10 cellular contexts compared by ENCODE assay signal in the genomic region with DNA sequence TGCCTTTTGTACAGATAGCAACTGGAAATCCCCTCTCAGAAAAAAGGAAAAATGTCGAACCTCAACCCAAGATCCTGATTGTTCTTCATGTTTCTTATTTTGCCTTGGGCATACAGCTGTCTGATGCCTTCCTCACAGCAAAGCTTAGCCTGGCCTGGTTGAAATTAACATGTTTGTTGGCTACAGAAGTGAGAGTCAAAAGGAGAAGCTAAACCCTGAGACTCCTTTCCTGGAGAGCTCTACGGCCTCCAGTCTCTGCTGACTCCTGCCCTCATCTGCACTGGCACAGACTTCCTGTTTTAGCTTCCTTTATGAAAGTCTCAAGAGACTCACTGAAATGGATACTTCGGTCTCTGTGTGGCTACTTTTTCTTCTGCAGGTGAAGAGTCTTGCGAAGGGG.
A peak's percentile ranks its signal among the peaks of the same experiment; 100 is the strongest.
DNase-seq lines count a peak whose midpoint lies in the region; ATAC-seq, FAIRE-seq and TF ChIP-seq lines count a peak whose summit lies in the region.
"Had no signal": no experiment of that assay in that cellular context is flagged by ENCODE, and none has a peak within 500 bp of the region (broad histone marks: within the 10 kb centered on the region; RNA-seq: fewer than 3 reads in every experiment).

No MANE protein-coding gene starts in this region.

- H3K27me3 ChIP-seq in adrenal gland = no peaks in the 10 kb centered on the region

- TF ChIP-seq CTCF in adrenal gland (IDR thresholded peaks at IDR 0.05) (no peak), foreskin fibroblast (IDR thresholded peaks at IDR 0.05; ENCODE audit: low read depth, low read length) (no peak), kidney (IDR thresholded peaks at IDR 0.05; ENCODE audit: borderline replicate concordance, extremely low read depth, insufficient read depth) (no peak)

- ATAC-seq in GM19463 (IDR thresholded peaks at IDR 0.05; ENCODE audit: unreplicated experiment) = peak; percentile 84
- ATAC-seq in HG03196 (IDR thresholded peaks at IDR 0.05; ENCODE audit: unreplicated experiment) = peak; percentile 87
- ATAC-seq: CD8-positive, alpha-beta T cell had no signal

- DNase-seq in CD1c-positive myeloid dendritic cell (ENCODE audit: extremely low spot score) (peak; percentile 90), adrenal gland (peak in 5 of 7 donors; percentile 18 to 57 (median 23)), foreskin fibroblast (no peak), kidney (no peak), glomerular visceral epithelial cell (ENCODE audit: extremely low spot score) (no peak)
- DNase-seq in stimulated activated CD4-positive, alpha-beta T cell treated with anti-CD3 and anti-CD28 coated beads, Interleukin-1b, Interleukin-23, amount 100 ng/mL, for 48 hours = no peak
- DNase-seq: CD8-positive, alpha-beta T cell; NCI-H2107 had no signal

- TF ChIP-seq POLR2A in adrenal gland (IDR thresholded peaks at IDR 0.05) = no peak

- H3K9me3 ChIP-seq in adrenal gland (replicated peaks in 1 of 3) (no peaks in the 10 kb centered on the region), kidney (ENCODE audit: control insufficient read depth in 1 of 2, low read length in 2 of 2) (no peaks in the 10 kb centered on the region)

- H3K27ac ChIP-seq in adrenal gland = no peak overlapping the region
- H3K27ac ChIP-seq in kidney (ENCODE audit: low read depth in 2 of 2, low read length in 2 of 2) = no peak overlapping the region

- H3K4me1 ChIP-seq in adrenal gland (replicated peaks in 1 of 2) (no peaks in the 10 kb centered on the region), kidney (ENCODE audit: control insufficient read depth in 1 of 2, insufficient read depth in 1 of 2, low read depth in 1 of 2, low read length in 2 of 2) (peaks cover 0 to 11% of the 10 kb centered on the region in 2 donors)

- H3K4me3 ChIP-seq in adrenal gland (no peak overlapping the region), foreskin fibroblast (ENCODE audit: low read depth in 1 of 2, low read length in 2 of 2) (no peak overlapping the region), kidney (ENCODE audit: low read length in 2 of 2) (no peak overlapping the region)

- no peak for FAIRE-seq in kidney (lab: Jason Lieb, UNC)

- WGBS in adrenal gland, 4 donors = 62 to 80% (median 66%) methylated on average over 3 to 4 of the region's 4 CpGs

- intact Hi-C loops in adrenal gland (cut with DNase I) (no loop called here), kidney (cut with DNase I) (no loop called here)

- H3K36me3 ChIP-seq in adrenal gland (replicated peaks in 1 of 2) (no peaks in the 10 kb centered on the region), kidney (ENCODE audit: control insufficient read depth in 1 of 2, insufficient read depth in 2 of 2, low read length in 2 of 2) (no peaks in the 10 kb centered on the region)

- H3K9ac ChIP-seq in kidney (ENCODE audit: low read length in 2 of 2) = no peak overlapping the region

Comparison
In these comparisons a context has a peak if more than half of its experiments do, and no peak if none do; other contexts are left out.
1. DNase-seq: peak in CD1c-positive myeloid dendritic cell (single experiment) and adrenal gland (5 of 7); none in foreskin fibroblast (0 of 2), kidney (single experiment), glomerular visceral epithelial cell (single experiment) and stimulated activated CD4-positive, alpha-beta T cell treated with anti-CD3 and anti-CD28 coated beads, Interleukin-1b, Interleukin-23, amount 100 ng/mL, for 48 hours (single experiment).